16 cellular contexts compared by ENCODE assay signal in the genomic region with DNA sequence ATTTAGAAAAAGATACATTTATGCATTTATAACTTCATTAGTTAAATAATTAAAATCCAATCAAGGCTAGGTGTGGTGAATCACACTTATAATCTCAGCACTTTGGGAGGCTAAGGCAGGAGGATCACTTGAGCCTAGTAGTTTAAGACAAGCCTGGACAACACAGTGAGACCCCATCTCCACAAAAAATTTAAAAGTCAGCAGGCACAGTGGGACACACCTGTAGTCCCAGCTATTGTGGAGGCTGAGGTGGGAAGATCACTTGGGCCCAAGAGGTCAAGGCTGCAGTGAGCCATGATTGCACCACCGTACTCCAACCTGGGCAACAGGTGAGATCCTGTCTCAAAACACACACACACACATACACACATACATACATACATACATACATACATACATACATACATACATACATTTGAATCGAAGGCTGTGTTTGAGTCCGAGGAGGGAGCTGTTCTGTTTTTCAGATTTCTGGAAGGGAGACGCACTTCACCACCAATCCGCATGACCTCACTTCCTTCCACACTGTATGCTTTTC. TPM values are rescaled to one million over a fixed set of nuclear protein-coding genes. Genes with fewer than 3 reads are reported as not detected.
DNase-seq lines count a peak whose midpoint lies in the region; ATAC-seq and TF ChIP-seq lines count a peak whose summit lies in the region.
"Had no signal": no experiment of that assay in that cellular context is flagged by ENCODE, and none has a peak within 500 bp of the region (broad histone marks: within the 10 kb centered on the region; RNA-seq: fewer than 3 reads in every experiment).

No MANE protein-coding gene starts in this region.

- no peaks in the 10 kb centered on the region for H3K27me3 ChIP-seq in CD4-positive, alpha-beta T cell (ENCODE audit: control insufficient read depth, insufficient read depth, low read length)
- H3K27me3 ChIP-seq in CD8-positive, alpha-beta T cell (ENCODE audit: insufficient read depth, low read length), result no peaks in the 10 kb centered on the region
- no peaks in the 10 kb centered on the region for H3K27me3 ChIP-seq in naive thymus-derived CD4-positive, alpha-beta T cell (ENCODE audit: control insufficient read depth in 2 of 2, insufficient read depth in 2 of 2, low read length in 2 of 2)
- H3K27me3 ChIP-seq: BLaER1 had no signal

- CTCF ChIA-PET in CD4-positive, alpha-beta T cell (lab: Charles Lee), result no interaction called here
- CTCF ChIA-PET in CD8-positive, alpha-beta T cell (lab: Charles Lee), result interaction anchor here (1.6 kb wide), 1 partner anchor 21 kb away, joined by 5 read pairs; no protein-coding TSS in a partner anchor
- CTCF ChIA-PET in T-cell (lab: Charles Lee) (no interaction called here), MCF 10A (lab: Yijun Ruan, JAX) (no interaction called here)
- CTCF ChIA-PET in naive thymus-derived CD4-positive, alpha-beta T cell (lab: Charles Lee), result no interaction called here

- ATAC-seq in CD4-positive, alpha-beta T cell (ENCODE audit: poor library complexity), result no peak
- no peak for ATAC-seq in CD8-positive, alpha-beta T cell
- ATAC-seq in T-cell (replicated peaks in 1 of 4), result no peak
- ATAC-seq in naive thymus-derived CD4-positive, alpha-beta T cell, result no peak
- ATAC-seq: A549, GM12878, HCT116 had no signal

- H3K36me3 Mint-ChIP-seq in CD4-positive, alpha-beta T cell (ENCODE audit: low read depth), result peaks cover 72% of the 10 kb centered on the region
- peaks cover 53% of the 10 kb centered on the region for H3K36me3 Mint-ChIP-seq in CD8-positive, alpha-beta T cell
- H3K36me3 Mint-ChIP-seq in T-cell (peaks cover 47% of the 10 kb centered on the region), MCF 10A (ENCODE audit: insufficient read depth, unreplicated experiment) (peaks cover 18% of the 10 kb centered on the region)
- H3K36me3 Mint-ChIP-seq in naive thymus-derived CD4-positive, alpha-beta T cell, result peaks cover 12 to 40% (median 35%) of the 10 kb centered on the region in 5 donors

- POLR2A ChIA-PET in CD4-positive, alpha-beta T cell (lab: Charles Lee), result no interaction called here
- POLR2A ChIA-PET in CD8-positive, alpha-beta T cell (lab: Charles Lee), result no interaction called here
- POLR2A ChIA-PET in T-cell (lab: Charles Lee) (no interaction called here), MCF 10A (lab: Yijun Ruan, JAX) (no interaction called here)
- POLR2A ChIA-PET in naive thymus-derived CD4-positive, alpha-beta T cell (lab: Charles Lee), result interaction anchor here (0.5 kb wide), 1 partner anchor 30 kb away, joined by 4 read pairs; a partner anchor contains a TSS

- H3K4me1 Mint-ChIP-seq in CD4-positive, alpha-beta T cell (ENCODE audit: low read depth), result peaks cover 39% of the 10 kb centered on the region
- H3K4me1 Mint-ChIP-seq in CD8-positive, alpha-beta T cell (ENCODE audit: low read depth), result peaks cover 50% of the 10 kb centered on the region
- H3K4me1 Mint-ChIP-seq in T-cell, result peaks cover 37 to 48% (median 45%) of the 10 kb centered on the region in 3 donors
- peaks cover 30 to 59% (median 53%) of the 10 kb centered on the region in 7 donors for H3K4me1 Mint-ChIP-seq in naive thymus-derived CD4-positive, alpha-beta T cell
- H3K4me1 Mint-ChIP-seq in MCF 10A (ENCODE audit: insufficient read depth, unreplicated experiment), result peaks cover 12% of the 10 kb centered on the region

- no peak overlapping the region for H3K27ac ChIP-seq in CD4-positive, alpha-beta T cell (ENCODE audit: low read depth, low read length)
- no peak overlapping the region for H3K27ac ChIP-seq in CD8-positive, alpha-beta T cell (ENCODE audit: low read depth, low read length)
- no peak overlapping the region for H3K27ac ChIP-seq in naive thymus-derived CD4-positive, alpha-beta T cell (ENCODE audit: low read depth, low read length)
- H3K27ac ChIP-seq: A549, BLaER1, GM23248 had no signal

- H3K4me1 ChIP-seq in CD8-positive, alpha-beta T cell (ENCODE audit: insufficient read depth, low read length), result peaks cover 21% of the 10 kb centered on the region
- H3K4me1 ChIP-seq in naive thymus-derived CD4-positive, alpha-beta T cell (ENCODE audit: control insufficient read depth in 2 of 2, insufficient read depth in 2 of 2, low read length in 2 of 2), result peaks cover 0 to 14% of the 10 kb centered on the region in 2 donors
- H3K4me1 ChIP-seq: Caco-2 had no signal

- no peaks in the 10 kb centered on the region for H3K36me3 ChIP-seq in CD8-positive, alpha-beta T cell (ENCODE audit: insufficient read depth, low read length)
- peaks cover 0 to 42% (median 3%) of the 10 kb centered on the region in 3 experiments for H3K36me3 ChIP-seq in naive thymus-derived CD4-positive, alpha-beta T cell (ENCODE audit: control insufficient read depth in 2 of 3, insufficient read depth in 3 of 3, low read length in 3 of 3)

- no peak overlapping the region for H3K4me3 ChIP-seq in CD8-positive, alpha-beta T cell (ENCODE audit: low read depth, low read length)
- no peak overlapping the region for H3K4me3 ChIP-seq in naive thymus-derived CD4-positive, alpha-beta T cell (ENCODE audit: low read length)
- H3K4me3 ChIP-seq: A549, BLaER1, GM12878, GM23248 had no signal

- H3K9me3 Mint-ChIP-seq in CD4-positive, alpha-beta T cell, result no peaks in the 10 kb centered on the region
- H3K9me3 Mint-ChIP-seq in CD8-positive, alpha-beta T cell, result no peaks in the 10 kb centered on the region
- no peaks in the 10 kb centered on the region for H3K9me3 Mint-ChIP-seq in T-cell
- H3K9me3 Mint-ChIP-seq in naive thymus-derived CD4-positive, alpha-beta T cell, result no peaks in the 10 kb centered on the region
- no peaks in the 10 kb centered on the region for H3K9me3 Mint-ChIP-seq in MCF 10A (ENCODE audit: unreplicated experiment)

- H3K9me3 ChIP-seq in CD4-positive, alpha-beta T cell (ENCODE audit: control insufficient read depth, low read length), result no peaks in the 10 kb centered on the region
- no peaks in the 10 kb centered on the region for H3K9me3 ChIP-seq in CD8-positive, alpha-beta T cell (ENCODE audit: low read length)
- no peaks in the 10 kb centered on the region for H3K9me3 ChIP-seq in naive thymus-derived CD4-positive, alpha-beta T cell (ENCODE audit: control insufficient read depth in 2 of 3, low read length in 3 of 3)
- H3K9me3 ChIP-seq: A549, Caco-2 had no signal

- H3K27ac Mint-ChIP-seq in CD4-positive, alpha-beta T cell, result peak overlapping the region; percentile 20
- H3K27ac Mint-ChIP-seq in CD8-positive, alpha-beta T cell, result peak overlapping the region; percentile 15
- peak overlapping the region; percentile 41 to 69 for H3K27ac Mint-ChIP-seq in T-cell
- peak overlapping the region in 8 of 9 donors; percentile 9 to 77 (median 66) for H3K27ac Mint-ChIP-seq in naive thymus-derived CD4-positive, alpha-beta T cell
- no peak overlapping the region for H3K27ac Mint-ChIP-seq in MCF 10A (ENCODE audit: low read depth, unreplicated experiment)

- DNase-seq in CD4-positive, alpha-beta T cell, result no peak
- DNase-seq in CD8-positive, alpha-beta T cell, result no peak
- DNase-seq in T-cell, result no peak
- DNase-seq in naive thymus-derived CD4-positive, alpha-beta T cell, result no peak
- DNase-seq in MCF 10A (ENCODE audit: unreplicated experiment), result no peak
- no peak for DNase-seq in NCI-H345 treated with DMSO at 0.1 percent for 48 hours (lab: John Stamatoyannopoulos, UW; ENCODE audit: unreplicated experiment)
- no peak for DNase-seq in hypothalamus (lab: John Stamatoyannopoulos, UW)
- DNase-seq: Caco-2, DMS53, GM23248, KBM-7 had no signal

- no peak overlapping the region for H3K4me3 Mint-ChIP-seq in CD4-positive, alpha-beta T cell
- no peak overlapping the region for H3K4me3 Mint-ChIP-seq in CD8-positive, alpha-beta T cell
- H3K4me3 Mint-ChIP-seq in T-cell, result no peak overlapping the region
- H3K4me3 Mint-ChIP-seq in naive thymus-derived CD4-positive, alpha-beta T cell, result no peak overlapping the region
- H3K4me3 Mint-ChIP-seq in MCF 10A (ENCODE audit: unreplicated experiment), result no peak overlapping the region

- H3K27me3 Mint-ChIP-seq in CD4-positive, alpha-beta T cell, result no peaks in the 10 kb centered on the region
- H3K27me3 Mint-ChIP-seq in CD8-positive, alpha-beta T cell (ENCODE audit: low read depth), result no peaks in the 10 kb centered on the region
- H3K27me3 Mint-ChIP-seq in T-cell (no peaks in the 10 kb centered on the region), MCF 10A (ENCODE audit: insufficient read depth, unreplicated experiment) (no peaks in the 10 kb centered on the region)
- no peaks in the 10 kb centered on the region for H3K27me3 Mint-ChIP-seq in naive thymus-derived CD4-positive, alpha-beta T cell

- TF ChIP-seq CTCF in CD4-positive, alpha-beta T cell (IDR thresholded peaks at IDR 0.05), result no peak
- TF ChIP-seq CTCF in CD8-positive, alpha-beta T cell (IDR thresholded peaks at IDR 0.05), result no peak
- no peak for TF ChIP-seq CTCF in MCF 10A (IDR thresholded peaks at IDR 0.05; ENCODE audit: unreplicated experiment)

- no TSS peak for BruUV-seq in MCF 10A (replicated peaks; lab: Mats Ljungman, UMichigan)

- intact Hi-C loops in CD4-positive, alpha-beta T cell (cut with DNase I, micrococcal nuclease), result no loop called here
- intact Hi-C loops in CD8-positive, alpha-beta T cell (cut with DNase I, micrococcal nuclease), result loop anchor here in 1 of 2 experiments (10.0 kb wide), 1 partner anchor 346 kb away; no protein-coding TSS in a partner anchor
- intact Hi-C loops in naive thymus-derived CD4-positive, alpha-beta T cell (cut with micrococcal nuclease), result no loop called here
- intact Hi-C loops in MCF 10A (cut with micrococcal nuclease), result no loop called here

RNA-seq across cellular contexts. Expression of a gene that starts 30.1 kb away (rescaled TPM):
- total RNA-seq in CD4-positive, alpha-beta T cell, result 10 to 100 TPM; 41.0 to 42.0 TPM
- 10 to 100 TPM; 27.5 to 30.3 TPM for total RNA-seq in CD8-positive, alpha-beta T cell
- 10 to 100 TPM; 32.7 to 38.3 (median 36.8) TPM for total RNA-seq in T-cell
- 10 to 100 TPM; 38.6 to 50.9 (median 40.9) TPM for total RNA-seq in naive thymus-derived CD4-positive, alpha-beta T cell
- 1 to 10 TPM; 7.4 to 8.1 TPM for polyA plus RNA-seq in naive thymus-derived CD4-positive, alpha-beta T cell
- 5.8 and 7.4 TPM in 2 replicates for total RNA-seq in MCF 10A (2022)
- total RNA-seq: Caco-2, G401 had no signal
- polyA plus RNA-seq: GM23248 had no signal
